8 cellular contexts compared by ENCODE assay signal in genomic region chr11:65428578-65429068, GRCh38. TPM values are rescaled to one million over a fixed set of nuclear protein-coding genes. Genes with fewer than 3 reads are reported as not detected.
DNase-seq lines count a peak whose midpoint lies in the region; ATAC-seq and TF ChIP-seq lines count a peak whose summit lies in the region.

No MANE protein-coding gene starts in this region.

- H3K27me3 Mint-ChIP-seq in dendritic cell treated with granulocyte-macrophage colony-stimulating factor and Interleukin-4, amounts not matched to agents 40 ng/mL and 50 ng/mL, for 4 days: no peaks in the 10 kb centered on the region
- no peaks in the 10 kb centered on the region for H3K27me3 Mint-ChIP-seq in nephron (ENCODE audit: low read depth)

- peaks cover 94% of the 10 kb centered on the region for H3K79me2 ChIP-seq in PC-3 (ENCODE audit: low read length)

- H3K4me3 Mint-ChIP-seq in dendritic cell treated with granulocyte-macrophage colony-stimulating factor and Interleukin-4, amounts not matched to agents 40 ng/mL and 50 ng/mL, for 4 days: peak overlapping the region; percentile 96
- peak overlapping the region; percentile 91 to 99 (median 92) for H3K4me3 Mint-ChIP-seq in nephron

- CTCF ChIA-PET in PC-3 (lab: Charles Lee): no interaction called here

- H4K20me1 ChIP-seq in BLaER1 (peaks cover 100% of the 10 kb centered on the region), PC-3 (ENCODE audit: low read length) (peaks cover 76% of the 10 kb centered on the region)

- H3K4me1 ChIP-seq in BLaER1: peaks cover 73% of the 10 kb centered on the region
- H3K4me1 ChIP-seq in PC-3 (ENCODE audit: insufficient read depth, low read length): peaks cover 22% of the 10 kb centered on the region

- POLR2A ChIA-PET in PC-3 (lab: Charles Lee; ENCODE audit: unreplicated experiment): interaction anchor here (0.9 kb wide), 1 partner anchor 79 kb away, joined by 4 read pairs; no protein-coding TSS in a partner anchor

- H3K9me2 ChIP-seq in PC-3 (replicated peaks; ENCODE audit: low read length): no peaks in the 10 kb centered on the region

- TF ChIP-seq CTCF in PC-3 (conservative IDR thresholded peaks at IDR 0.05; ENCODE audit: low read depth, low read length) (no peak), nephron (IDR thresholded peaks at IDR 0.05; ENCODE audit: unreplicated experiment in 3 of 3) (no peak)

- H3K9ac ChIP-seq in BLaER1 (peak overlapping the region; percentile 99), PC-3 (ENCODE audit: low read length) (no peak overlapping the region)

- no peak overlapping the region for H2AFZ ChIP-seq in PC-3 (ENCODE audit: low read length)

- intact Hi-C loops in PC-3 (cut with micrococcal nuclease): no loop called here
- intact Hi-C loops in dendritic cell treated with granulocyte-macrophage colony-stimulating factor and Interleukin-4, amounts not matched to agents 40 ng/mL and 50 ng/mL, for 4 days (cut with micrococcal nuclease): no loop called here

- peak overlapping the region; percentile 90 for H3K4me3 ChIP-seq in BLaER1
- H3K4me3 ChIP-seq in PC-3 (ENCODE audit: low read length): peak overlapping the region; percentile 93; the same call in 1 of the 2 replicates

- H3K27ac Mint-ChIP-seq in dendritic cell treated with granulocyte-macrophage colony-stimulating factor and Interleukin-4, amounts not matched to agents 40 ng/mL and 50 ng/mL, for 4 days: peak overlapping the region; percentile 100
- H3K27ac Mint-ChIP-seq in nephron: peak overlapping the region; percentile 38 to 73 (median 71)

- no TSS peak for BruUV-seq in PC-3 (replicated peaks; lab: Mats Ljungman, UMichigan)

- H3K27ac ChIP-seq in BLaER1: no peak overlapping the region
- H3K27ac ChIP-seq in PC-3 (ENCODE audit: low read length): peak overlapping the region; percentile 99; the same call in 1 of the 2 replicates

- DNase-seq in PC-3: no peak
- no peak for DNase-seq in NCI-H2171 treated with DMSO at 0.1 percent for 48 hours (lab: John Stamatoyannopoulos, UW)
- DNase-seq in NCI-H82 treated with DMSO at 0.1 percent for 48 hours (lab: John Stamatoyannopoulos, UW; ENCODE audit: unreplicated experiment): no peak

- H3K36me3 Mint-ChIP-seq in dendritic cell treated with granulocyte-macrophage colony-stimulating factor and Interleukin-4, amounts not matched to agents 40 ng/mL and 50 ng/mL, for 4 days (ENCODE audit: low read depth): peaks cover 94% of the 10 kb centered on the region
- peaks cover 39% of the 10 kb centered on the region for H3K36me3 Mint-ChIP-seq in nephron (ENCODE audit: low read depth)

- peaks cover 87% of the 10 kb centered on the region for H3F3A ChIP-seq in PC-3 (ENCODE audit: low read length, unreplicated experiment)

- H3K27me3 ChIP-seq in BLaER1 (no peaks in the 10 kb centered on the region), PC-3 (ENCODE audit: low read length) (no peaks in the 10 kb centered on the region)

- no peaks in the 10 kb centered on the region for H3K9me3 ChIP-seq in BLaER1
- H3K9me3 ChIP-seq in PC-3 (ENCODE audit: low read length): no peaks in the 10 kb centered on the region

- ATAC-seq in PC-3: peak; percentile 2; the same call in 1 of the 2 replicates
- ATAC-seq in HG03439 (IDR thresholded peaks at IDR 0.05; ENCODE audit: unreplicated experiment): no peak
- ATAC-seq in HG02973 (IDR thresholded peaks at IDR 0.05; ENCODE audit: unreplicated experiment): no peak

- peaks cover 14% of the 10 kb centered on the region for H3K36me3 ChIP-seq in BLaER1
- peaks cover 29% of the 10 kb centered on the region for H3K36me3 ChIP-seq in PC-3 (ENCODE audit: low read depth, low read length)

- H3K4me2 ChIP-seq in BLaER1: peak overlapping the region; percentile 94
- peak overlapping the region; percentile 97 for H3K4me2 ChIP-seq in PC-3 (ENCODE audit: low read length)

- H3K9me3 Mint-ChIP-seq in dendritic cell treated with granulocyte-macrophage colony-stimulating factor and Interleukin-4, amounts not matched to agents 40 ng/mL and 50 ng/mL, for 4 days: no peaks in the 10 kb centered on the region
- H3K9me3 Mint-ChIP-seq in nephron: no peaks in the 10 kb centered on the region

- peaks cover 68% of the 10 kb centered on the region for H3K4me1 Mint-ChIP-seq in dendritic cell treated with granulocyte-macrophage colony-stimulating factor and Interleukin-4, amounts not matched to agents 40 ng/mL and 50 ng/mL, for 4 days (ENCODE audit: low read depth)
- H3K4me1 Mint-ChIP-seq in nephron: peaks cover 69% of the 10 kb centered on the region

RNA-seq across cellular contexts. Expression of gene NEAT1, which starts 6.0 kb away (rescaled TPM):
- total RNA-seq in PC-3 (2014; rRNA removed): 47.9 and 96.6 TPM in 2 replicates

RNA-seq across cellular contexts. Expression of gene FRMD8, which starts 42.2 kb away (rescaled TPM):
- total RNA-seq in PC-3 (2014; rRNA removed): 68.3 and 93.2 TPM in 2 replicates

RNA-seq across cellular contexts. Expression of gene SLC25A45, which starts 46.2 kb away (rescaled TPM):
- 12.7 and 13.1 TPM in 2 replicates for total RNA-seq in PC-3 (2014; rRNA removed)
